16 cellular contexts compared by ENCODE assay signal in genomic region chr3:35722902-35723301, GRCh38.
DNase-seq lines count a peak whose midpoint lies in the region; ATAC-seq and TF ChIP-seq lines count a peak whose summit lies in the region.
"Had no signal": no experiment of that assay in that cellular context is flagged by ENCODE, and none has a peak within 500 bp of the region (broad histone marks: within the 10 kb centered on the region; RNA-seq: fewer than 3 reads in every experiment).

No MANE protein-coding gene starts in this region.

- H3K4me3 Mint-ChIP-seq in mesothelial cell of epicardium = no peak overlapping the region
- H3K4me3 Mint-ChIP-seq in effector memory CD8-positive, alpha-beta T cell = no peak overlapping the region
- H3K4me3 Mint-ChIP-seq: CD4-positive, alpha-beta T cell; CD8-positive, alpha-beta T cell had no signal

- peak overlapping the region; percentile 39 for H3K27ac Mint-ChIP-seq in mesothelial cell of epicardium
- no peak overlapping the region for H3K27ac Mint-ChIP-seq in effector memory CD8-positive, alpha-beta T cell
- H3K27ac Mint-ChIP-seq: CD4-positive, alpha-beta T cell; CD8-positive, alpha-beta T cell had no signal

- H3K4me1 ChIP-seq in left lung = no peaks in the 10 kb centered on the region
- H3K4me1 ChIP-seq: BE2C, BLaER1, Caco-2 had no signal

- H3K27me3 ChIP-seq in left lung (peaks cover 0 to 37% of the 10 kb centered on the region in 2 donors), neural cell (ENCODE audit: insufficient read depth, low read depth, low read length) (no peaks in the 10 kb centered on the region)
- H3K27me3 ChIP-seq: BE2C, BLaER1 had no signal

- intact Hi-C loops in left lung (cut with DNase I) = no loop called here

- H4K20me1 ChIP-seq in neural cell (ENCODE audit: insufficient read depth) = no peaks in the 10 kb centered on the region
- H4K20me1 ChIP-seq: BLaER1 had no signal

- DNase-seq in left lung (no peak), mesothelial cell of epicardium (ENCODE audit: low spot score in 2 of 2, unreplicated experiment in 2 of 2) (no peak), OCI-M2 (lab: John Stamatoyannopoulos, UW; ENCODE audit: unreplicated experiment) (no peak)
- no peak for DNase-seq in effector memory CD8-positive, alpha-beta T cell
- DNase-seq: 8988T; ACHN; BE2C; Caco-2; Calu3; CD4-positive, alpha-beta T cell; CD8-positive, alpha-beta T cell; GF-D8 had no signal

- no peak for TF ChIP-seq EP300 in neural cell (conservative IDR thresholded peaks at IDR 0.05; ENCODE audit: poor library complexity, severe bottlenecking)

- no peaks in the 10 kb centered on the region for H3K36me3 ChIP-seq in left lung
- no peaks in the 10 kb centered on the region for H3K36me3 ChIP-seq in neural cell (ENCODE audit: insufficient read depth, low read length)
- H3K36me3 ChIP-seq: BE2C had no signal

- H3K9me3 Mint-ChIP-seq in mesothelial cell of epicardium = no peaks in the 10 kb centered on the region
- peaks cover 0 to 7% of the 10 kb centered on the region in 2 donors for H3K9me3 Mint-ChIP-seq in effector memory CD8-positive, alpha-beta T cell
- H3K9me3 Mint-ChIP-seq: CD4-positive, alpha-beta T cell; CD8-positive, alpha-beta T cell had no signal

- H3K9ac ChIP-seq in neural cell (ENCODE audit: low read length) = no peak overlapping the region
- H3K9ac ChIP-seq: BLaER1 had no signal

- H3K27me3 Mint-ChIP-seq in mesothelial cell of epicardium (ENCODE audit: low read depth) = peaks cover 23% of the 10 kb centered on the region
- H3K27me3 Mint-ChIP-seq in effector memory CD8-positive, alpha-beta T cell = no peaks in the 10 kb centered on the region
- H3K27me3 Mint-ChIP-seq: CD4-positive, alpha-beta T cell had no signal

- H3K9me2 ChIP-seq in neural cell (ENCODE audit: insufficient read depth, low read length) = no peaks in the 10 kb centered on the region

- H3K9me3 ChIP-seq in left lung (no peaks in the 10 kb centered on the region), neural cell (ENCODE audit: low read length) (no peaks in the 10 kb centered on the region)
- H3K9me3 ChIP-seq: BE2C, BLaER1, Caco-2 had no signal

- H3K4me3 ChIP-seq in left lung = no peak overlapping the region
- H3K4me3 ChIP-seq in neural cell (ENCODE audit: low read length) = peak overlapping the region; percentile 5
- H3K4me3 ChIP-seq: BLaER1 had no signal

- ATAC-seq in left lung (peak; percentile 36), HG03565 (IDR thresholded peaks at IDR 0.05; ENCODE audit: unreplicated experiment) (no peak)
- no peak for ATAC-seq in effector memory CD8-positive, alpha-beta T cell (replicated peaks)
- ATAC-seq: CD8-positive, alpha-beta T cell had no signal

- H3F3A ChIP-seq in neural cell (ENCODE audit: insufficient read depth, low read length, poor library complexity, severe bottlenecking) = peaks cover 6% of the 10 kb centered on the region

- no peak overlapping the region for H3K27ac ChIP-seq in left lung
- peak overlapping the region; percentile 57 for H3K27ac ChIP-seq in neural cell (ENCODE audit: low read length)
- H3K27ac ChIP-seq: BLaER1, C4-2B had no signal

- no peak for TF ChIP-seq RAD21 in neural cell (conservative IDR thresholded peaks at IDR 0.05)

- no peak overlapping the region for H3K4me2 ChIP-seq in neural cell (ENCODE audit: low read length)
- H3K4me2 ChIP-seq: BLaER1 had no signal

- H3K79me2 ChIP-seq in neural cell (replicated peaks; ENCODE audit: insufficient read depth, low read length) = no peaks in the 10 kb centered on the region

- TF ChIP-seq CTCF in left lung (IDR thresholded peaks at IDR 0.05) (no peak), mesothelial cell of epicardium (IDR thresholded peaks at IDR 0.05; ENCODE audit: unreplicated experiment) (no peak), neural cell (IDR thresholded peaks at IDR 0.05; ENCODE audit: poor library complexity, severe bottlenecking) (no peak)

- H3K36me3 Mint-ChIP-seq in mesothelial cell of epicardium = no peaks in the 10 kb centered on the region
- no peaks in the 10 kb centered on the region for H3K36me3 Mint-ChIP-seq in effector memory CD8-positive, alpha-beta T cell (ENCODE audit: insufficient read depth)
- H3K36me3 Mint-ChIP-seq: CD8-positive, alpha-beta T cell had no signal

- peaks cover 16% of the 10 kb centered on the region for H3K4me1 Mint-ChIP-seq in mesothelial cell of epicardium
- H3K4me1 Mint-ChIP-seq in effector memory CD8-positive, alpha-beta T cell (ENCODE audit: low read depth in 2 of 2) = no peaks in the 10 kb centered on the region

- no peak overlapping the region for H2AFZ ChIP-seq in neural cell (ENCODE audit: low read depth, low read length)

TF ChIP-seq in neural cell, 6 proteins besides CTCF, POLR2A, EP300 and RAD21:
- TF ChIP-seq EZH2 (IDR thresholded peaks at IDR 0.05; ENCODE audit: borderline replicate concordance, insufficient read depth, low read length, poor library complexity, severe bottlenecking) (no peak), MXI1 (conservative IDR thresholded peaks at IDR 0.05; ENCODE audit: poor library complexity, severe bottlenecking) (no peak), REST (IDR thresholded peaks at IDR 0.05; ENCODE audit: borderline replicate concordance) (no peak), SMC3 (conservative IDR thresholded peaks at IDR 0.05; ENCODE audit: poor library complexity) (no peak), POLR2AphosphoS5 (IDR thresholded peaks at IDR 0.05) (no peak), TAF1 (IDR thresholded peaks at IDR 0.05; ENCODE audit: low read depth) (no peak)
